In the genomic region with DNA sequence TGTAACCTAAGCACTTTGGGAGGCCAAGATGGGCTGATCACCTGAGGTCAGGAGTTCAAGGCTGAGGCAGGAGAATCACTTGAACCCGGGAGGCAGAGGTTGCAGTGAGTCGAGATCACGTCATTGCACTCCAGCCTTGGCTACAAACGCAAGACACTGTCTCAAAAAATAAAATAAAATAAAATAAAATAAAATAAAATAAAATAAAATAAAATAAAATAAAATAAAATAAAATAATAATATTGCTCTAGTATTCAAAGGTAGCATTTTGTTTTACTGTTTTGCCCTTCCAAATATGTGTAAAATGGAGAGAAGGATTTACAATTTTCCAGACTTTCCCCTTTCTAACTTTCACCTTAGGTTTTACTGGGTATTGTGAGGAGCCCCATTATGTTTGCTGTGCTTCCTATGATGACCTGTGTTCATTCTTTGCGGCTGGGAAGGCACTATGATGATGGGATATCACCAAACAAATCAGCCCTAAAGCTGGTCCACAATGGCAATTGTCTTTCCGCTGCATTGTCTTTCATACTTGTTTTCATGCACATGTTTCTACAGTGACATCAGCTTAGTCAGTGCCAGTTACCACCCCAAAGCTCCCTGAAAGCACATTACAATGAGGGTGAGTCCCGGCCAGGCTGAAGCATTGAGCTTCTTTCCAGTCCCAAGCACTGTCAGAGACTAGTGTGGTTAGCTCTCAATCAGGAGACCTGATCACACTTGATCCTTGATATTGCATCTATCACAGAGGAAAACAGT, we compare ENCODE assay signal across 11 cellular contexts. TPM values are rescaled to one million over a fixed set of nuclear protein-coding genes. Genes with fewer than 3 reads are reported as not detected.
DNase-seq lines count a peak whose midpoint lies in the region; ATAC-seq and TF ChIP-seq lines count a peak whose summit lies in the region.
"Had no signal": no experiment of that assay in that cellular context is flagged by ENCODE, and none has a peak within 500 bp of the region (broad histone marks: within the 10 kb centered on the region; RNA-seq: fewer than 3 reads in every experiment).

No MANE protein-coding gene starts in this region.

- DNase-seq in middle frontal gyrus (ENCODE audit: extremely low spot score, low spot score) = peak; percentile 62
- no peak for DNase-seq in DMS153 (lab: John Stamatoyannopoulos, UW)
- no peak for DNase-seq in HuH-7 (ENCODE audit: low spot score)
- DNase-seq in NCI-H2029 (lab: John Stamatoyannopoulos, UW) = no peak
- DNase-seq in left lung = no peak
- DNase-seq: esophagus squamous epithelium, GOT3, NCI-H526 had no signal

- no peak for TF ChIP-seq CTCF in left lung (IDR thresholded peaks at IDR 0.05)

- no peak overlapping the region for H3K27ac ChIP-seq in left lung
- H3K27ac ChIP-seq: esophagus squamous epithelium had no signal

- no peaks in the 10 kb centered on the region for H3K27me3 ChIP-seq in left lung
- H3K27me3 ChIP-seq: esophagus squamous epithelium had no signal

- intact Hi-C loops in left lung (cut with DNase I) = no loop called here

- H3K4me3 ChIP-seq in left lung = no peak overlapping the region
- H3K4me3 ChIP-seq: esophagus squamous epithelium had no signal

- peaks cover 0 to 3% of the 10 kb centered on the region in 2 donors for H3K4me1 ChIP-seq in left lung
- H3K4me1 ChIP-seq: esophagus squamous epithelium had no signal

- ATAC-seq in GM18868 (IDR thresholded peaks at IDR 0.05; ENCODE audit: unreplicated experiment) (peak; percentile 80), GM21619 (IDR thresholded peaks at IDR 0.05; ENCODE audit: unreplicated experiment) (peak; percentile 79), HG03457 (IDR thresholded peaks at IDR 0.05; ENCODE audit: unreplicated experiment) (peak; percentile 66), left lung (no peak)

- H3K9me3 ChIP-seq in left lung = no peaks in the 10 kb centered on the region
- H3K9me3 ChIP-seq: esophagus squamous epithelium had no signal

- H3K36me3 ChIP-seq in left lung = no peaks in the 10 kb centered on the region
- H3K36me3 ChIP-seq: esophagus squamous epithelium had no signal

RNA-seq across cellular contexts. Expression of gene DTHD1, which starts 50.8 kb away (rescaled TPM):
- 1 to 10 TPM in 1 of 2 donors, under 1 TPM in 1; 0.38 to 5.8 TPM for total RNA-seq in left lung
